In genomic region chr3:25664810-25665645, GRCh38 we compare ENCODE assay signal across 8 cellular contexts. TPM values are rescaled to one million over a fixed set of nuclear protein-coding genes. Genes with fewer than 3 reads are reported as not detected.
DNase-seq lines count a peak whose midpoint lies in the region; ATAC-seq and TF ChIP-seq lines count a peak whose summit lies in the region.

Gene TOP2B (minus strand): TSS chr3:25664907. CDS start chr3:25664297, 610 bp downstream.

- peaks cover 44% of the 10 kb centered on the region for H3K4me1 Mint-ChIP-seq in activated T-cell treated with anti-CD3 and anti-CD28 coated beads, Interleukin-2, amount 50 U/mL, for 24 hours (ENCODE audit: low read depth)

- H3K27ac Mint-ChIP-seq in activated T-cell treated with anti-CD3 and anti-CD28 coated beads, Interleukin-2, amount 50 U/mL, for 24 hours = peak within 1 kb of the TSS; percentile 100

- H3K36me3 Mint-ChIP-seq in activated T-cell treated with anti-CD3 and anti-CD28 coated beads, Interleukin-2, amount 50 U/mL, for 24 hours (ENCODE audit: low read depth) = peaks cover 19% of the 10 kb centered on the region

- H3K9me3 Mint-ChIP-seq in activated T-cell treated with anti-CD3 and anti-CD28 coated beads, Interleukin-2, amount 50 U/mL, for 24 hours = no peaks in the 10 kb centered on the region

- peak within 1 kb of the TSS; percentile 89 for H3K4me3 Mint-ChIP-seq in activated T-cell treated with anti-CD3 and anti-CD28 coated beads, Interleukin-2, amount 50 U/mL, for 24 hours

- ATAC-seq in GM21619 (IDR thresholded peaks at IDR 0.05; ENCODE audit: unreplicated experiment) = peak; percentile 85

- peak; percentile 77 for DNase-seq in DMS153 (lab: John Stamatoyannopoulos, UW)
- DNase-seq in Jurkat, Clone E6-1 (ENCODE audit: low read depth, low spot score) = peak; percentile 93
- DNase-seq in activated T-cell treated with anti-CD3 and anti-CD28 coated beads, Interleukin-2, amount 50 U/mL, for 24 hours = peak; percentile 94
- DNase-seq in epithelial cell of proximal tubule (ENCODE audit: low read depth) = peak; percentile 71
- peak; percentile 96 for DNase-seq in mucosa of gallbladder (ENCODE audit: low spot score)
- peak; percentile 83 to 89 for DNase-seq in stimulated activated CD8-positive, alpha-beta memory T cell treated with anti-CD3 and anti-CD28 coated beads, Interleukin-4, amount 100 ng/mL, for 4 hours (ENCODE audit: low read depth in 2 of 2, low spot score in 1 of 2)

- TF ChIP-seq CTCF in epithelial cell of proximal tubule (conservative IDR thresholded peaks at IDR 0.05; ENCODE audit: low read depth, low read length) = no peak

- H3K4me3 ChIP-seq in Jurkat, Clone E6-1 (ENCODE audit: low read length) = peak within 1 kb of the TSS; percentile 80
- H3K4me3 ChIP-seq in epithelial cell of proximal tubule (ENCODE audit: low read depth, low read length) = peak within 1 kb of the TSS; percentile 72

- no peaks in the 10 kb centered on the region for H3K27me3 Mint-ChIP-seq in activated T-cell treated with anti-CD3 and anti-CD28 coated beads, Interleukin-2, amount 50 U/mL, for 24 hours

TF ChIP-seq in PFSK-1, 5 proteins besides CTCF, POLR2A, EP300 and RAD21:
- TF ChIP-seq SIN3A (IDR thresholded peaks at IDR 0.05; ENCODE audit: borderline replicate concordance, insufficient read depth, low read length) = no peak
- TF ChIP-seq TAF1 (IDR thresholded peaks at IDR 0.05; ENCODE audit: borderline replicate concordance, insufficient read depth, low read length) = peak; percentile 16; the same call in 1 of the 2 replicates
- peak; percentile 30 for TF ChIP-seq FOXP2 (optimal IDR thresholded peaks at IDR 0.05; ENCODE audit: borderline replicate concordance, extremely low read depth, extremely low read length, insufficient read depth)
- TF ChIP-seq POLR2AphosphoS5 (IDR thresholded peaks at IDR 0.05; ENCODE audit: low read depth, low read length) = peak; percentile 44; the same call in 1 of the 2 replicates
- no peak for TF ChIP-seq REST (IDR thresholded peaks at IDR 0.05; ENCODE audit: insufficient read depth in 1 of 2, low read depth in 2 of 2, low read length in 2 of 2)
TF ChIP-seq in PFSK-1: peak in this region for 3.

RNA-seq across cellular contexts. Expression of gene TOP2B, which starts in this region (rescaled TPM):
- polyA plus RNA-seq in Jurkat, Clone E6-1 (2012; ENCODE audit: insufficient read depth, insufficient read length) = 126 TPM
- polyA plus RNA-seq in PFSK-1 (2012; ENCODE audit: insufficient read length, low read depth) = 10.9 TPM
- total RNA-seq in epithelial cell of proximal tubule (68.4 and 81.2 TPM in 2 replicates), mucosa of gallbladder (91.7 TPM)

Comparison
In these comparisons a context has a peak if more than half of its experiments do, and no peak if none do; other contexts are left out.
1. Peak in every context shown above with its lines: DNase-seq, ATAC-seq and H3K4me3 ChIP-seq.